ENCODE assay signal across 17 cellular contexts in genomic region chr7:27122075-27122910, GRCh38. TPM values are rescaled to one million over a fixed set of nuclear protein-coding genes. Genes with fewer than 3 reads are reported as not detected.
DNase-seq lines count a peak whose midpoint lies in the region; ATAC-seq and TF ChIP-seq lines count a peak whose summit lies in the region.
"Had no signal": no experiment of that assay in that cellular context is flagged by ENCODE, and none has a peak within 500 bp of the region (broad histone marks: within the 10 kb centered on the region; RNA-seq: fewer than 3 reads in every experiment).

No MANE protein-coding gene starts in this region.

- peak overlapping the region; percentile 67 for H3K27ac Mint-ChIP-seq in Calu3 (ENCODE audit: unreplicated experiment)
- H3K27ac Mint-ChIP-seq in stimulated activated naive B cell treated with anti-CD40 and anti-IgM and Interleukin-4, amounts not matched to agents 10 μg/mL and 1 μg/mL and 100 μg/mL, for 72 hours = no peak overlapping the region
- H3K27ac Mint-ChIP-seq: activated CD4-positive, alpha-beta memory T cell treated with anti-CD3 and anti-CD28 coated beads for 36 hours; activated naive CD8-positive, alpha-beta T cell treated with anti-CD3 and anti-CD28 coated beads, Interleukin-2, amount 10 ng/mL, durations not matched to agents 7 days and 5 days; effector memory CD8-positive, alpha-beta T cell; T-helper 17 cell had no signal

- no peaks in the 10 kb centered on the region for H3K27me3 Mint-ChIP-seq in Calu3 (ENCODE audit: unreplicated experiment)
- peaks cover 28 to 29% of the 10 kb centered on the region in 2 donors for H3K27me3 Mint-ChIP-seq in stimulated activated naive B cell treated with anti-CD40 and anti-IgM and Interleukin-4, amounts not matched to agents 10 μg/mL and 1 μg/mL and 100 μg/mL, for 72 hours

- CTCF ChIA-PET in Calu3 (lab: Charles Lee) = interaction anchor here (0.6 to 1.7 kb wide), 5 partner anchors 46 to 880 kb away, joined by 3 to 14 read pairs (median 3); no protein-coding TSS in a partner anchor

- H2AFZ ChIP-seq in hepatocyte (no peak overlapping the region), parathyroid adenoma (no peak overlapping the region)

- peaks cover 60% of the 10 kb centered on the region for H3K4me1 Mint-ChIP-seq in Calu3 (ENCODE audit: low read depth, unreplicated experiment)
- no peaks in the 10 kb centered on the region for H3K4me1 Mint-ChIP-seq in stimulated activated naive B cell treated with anti-CD40 and anti-IgM and Interleukin-4, amounts not matched to agents 10 μg/mL and 1 μg/mL and 100 μg/mL, for 72 hours
- H3K4me1 Mint-ChIP-seq: activated naive CD8-positive, alpha-beta T cell treated with anti-CD3 and anti-CD28 coated beads, Interleukin-2, amount 10 ng/mL, durations not matched to agents 7 days and 5 days; T-helper 17 cell had no signal

- peaks cover 16% of the 10 kb centered on the region for H3K79me2 ChIP-seq in hepatocyte
- no peaks in the 10 kb centered on the region for H3K79me2 ChIP-seq in parathyroid adenoma

- H3K36me3 ChIP-seq in hepatocyte (replicated peaks; ENCODE audit: insufficient read depth, low read depth) = no peaks in the 10 kb centered on the region
- no peaks in the 10 kb centered on the region for H3K36me3 ChIP-seq in parathyroid adenoma (ENCODE audit: control insufficient read depth, insufficient read depth, low read length)

- BruUV-seq in Calu3 (replicated peaks; lab: Mats Ljungman, UMichigan) = TSS peak; percentile 61

- H3K4me3 ChIP-seq in hepatocyte = peak overlapping the region; percentile 33
- H3K4me3 ChIP-seq in parathyroid adenoma (ENCODE audit: low read depth, low read length) = peak overlapping the region; percentile 1

- no peaks in the 10 kb centered on the region for H3K9me3 Mint-ChIP-seq in Calu3 (ENCODE audit: low read depth, unreplicated experiment)
- H3K9me3 Mint-ChIP-seq in stimulated activated naive B cell treated with anti-CD40 and anti-IgM and Interleukin-4, amounts not matched to agents 10 μg/mL and 1 μg/mL and 100 μg/mL, for 72 hours = no peaks in the 10 kb centered on the region
- H3K9me3 Mint-ChIP-seq: activated CD4-positive, alpha-beta memory T cell treated with anti-CD3 and anti-CD28 coated beads for 36 hours; activated naive CD8-positive, alpha-beta T cell treated with anti-CD3 and anti-CD28 coated beads, Interleukin-2, amount 10 ng/mL, durations not matched to agents 7 days and 5 days; effector memory CD8-positive, alpha-beta T cell had no signal

- peak overlapping the region; percentile 83 for H3K4me3 Mint-ChIP-seq in Calu3 (ENCODE audit: low read depth, unreplicated experiment)
- no peak overlapping the region for H3K4me3 Mint-ChIP-seq in stimulated activated naive B cell treated with anti-CD40 and anti-IgM and Interleukin-4, amounts not matched to agents 10 μg/mL and 1 μg/mL and 100 μg/mL, for 72 hours
- H3K4me3 Mint-ChIP-seq: activated CD4-positive, alpha-beta memory T cell treated with anti-CD3 and anti-CD28 coated beads for 36 hours; activated naive CD8-positive, alpha-beta T cell treated with anti-CD3 and anti-CD28 coated beads, Interleukin-2, amount 10 ng/mL, durations not matched to agents 7 days and 5 days; effector memory CD8-positive, alpha-beta T cell; T-helper 17 cell had no signal

- ATAC-seq in GM18511 (IDR thresholded peaks at IDR 0.05; ENCODE audit: unreplicated experiment) = no peak
- ATAC-seq in stimulated activated naive B cell treated with anti-CD40 and anti-IgM and Interleukin-4, amounts not matched to agents 10 μg/mL and 1 μg/mL and 100 μg/mL, for 72 hours (replicated peaks) = no peak
- no peak for ATAC-seq in GM19023 (IDR thresholded peaks at IDR 0.05; ENCODE audit: unreplicated experiment)
- ATAC-seq: effector memory CD8-positive, alpha-beta T cell; T-helper 17 cell had no signal

- TF ChIP-seq CTCF in Calu3 (IDR thresholded peaks at IDR 0.05; ENCODE audit: unreplicated experiment) (no peak), hepatocyte (IDR thresholded peaks at IDR 0.05; ENCODE audit: poor library complexity) (no peak), parathyroid adenoma (IDR thresholded peaks at IDR 0.05) (no peak)

- intact Hi-C loops in Calu3 (cut with micrococcal nuclease; ENCODE audit: unreplicated experiment) = loop anchor here (5.0 kb wide), 1 partner anchor 75 kb away; no protein-coding TSS in a partner anchor

- peaks cover 11% of the 10 kb centered on the region for H3K4me1 ChIP-seq in hepatocyte (ENCODE audit: insufficient read depth)
- no peaks in the 10 kb centered on the region for H3K4me1 ChIP-seq in parathyroid adenoma

- H3K27me3 ChIP-seq in hepatocyte = peaks cover 67% of the 10 kb centered on the region
- H3K27me3 ChIP-seq in parathyroid adenoma (ENCODE audit: control insufficient read depth, insufficient read depth, low read length) = no peaks in the 10 kb centered on the region

- no peaks in the 10 kb centered on the region for H4K20me1 ChIP-seq in hepatocyte (ENCODE audit: insufficient read depth, poor library complexity, severe bottlenecking)

- peaks cover 43% of the 10 kb centered on the region for H3K36me3 Mint-ChIP-seq in Calu3 (ENCODE audit: insufficient read depth, unreplicated experiment)
- no peaks in the 10 kb centered on the region for H3K36me3 Mint-ChIP-seq in stimulated activated naive B cell treated with anti-CD40 and anti-IgM and Interleukin-4, amounts not matched to agents 10 μg/mL and 1 μg/mL and 100 μg/mL, for 72 hours
- H3K36me3 Mint-ChIP-seq: activated CD4-positive, alpha-beta memory T cell treated with anti-CD3 and anti-CD28 coated beads for 36 hours; activated naive CD8-positive, alpha-beta T cell treated with anti-CD3 and anti-CD28 coated beads, Interleukin-2, amount 10 ng/mL, durations not matched to agents 7 days and 5 days had no signal

- H3K9ac ChIP-seq in parathyroid adenoma = no peak overlapping the region

- WGBS in adipose tissue, 3 donors = 25 to 64% (median 54%) methylated on average over 42 of the region's 42 CpGs
- 23% methylated on average over 42 of the region's 42 CpGs for WGBS in hepatocyte (ENCODE audit: low lambda C conversion rate, missing lambda C conversion rate)

- H3K9me3 ChIP-seq in hepatocyte (ENCODE audit: low read depth) (no peaks in the 10 kb centered on the region), parathyroid adenoma (ENCODE audit: control insufficient read depth, low read length) (no peaks in the 10 kb centered on the region)

- DNase-seq in Calu3 = peak; percentile 71
- DNase-seq in hepatocyte (ENCODE audit: low spot score) = peak; percentile 58
- DNase-seq in hippocampal formation (lab: John Stamatoyannopoulos, UW) = no peak
- DNase-seq in stimulated activated naive B cell treated with anti-CD40 and anti-IgM and Interleukin-4, amounts not matched to agents 10 μg/mL and 1 μg/mL and 100 μg/mL, for 72 hours = no peak
- DNase-seq: activated CD4-positive, alpha-beta memory T cell treated with anti-CD3 and anti-CD28 coated beads for 36 hours; activated naive CD8-positive, alpha-beta T cell treated with anti-CD3 and anti-CD28 coated beads, Interleukin-2, amount 10 ng/mL, durations not matched to agents 7 days and 5 days; AML-193; effector memory CD8-positive, alpha-beta T cell; GDM1; NCI-H1694; T-helper 17 cell; trophoblast cell had no signal

- H3K9me2 ChIP-seq in hepatocyte (replicated peaks; ENCODE audit: insufficient read depth) = no peaks in the 10 kb centered on the region

- peak overlapping the region; percentile 40 for H3K27ac ChIP-seq in adipose tissue (ENCODE audit: low read depth, low read length)
- peak overlapping the region; percentile 89 for H3K27ac ChIP-seq in hepatocyte
- no peak overlapping the region for H3K27ac ChIP-seq in parathyroid adenoma

- H3K4me2 ChIP-seq in hepatocyte = peak overlapping the region; percentile 66
- H3K4me2 ChIP-seq in parathyroid adenoma (ENCODE audit: low read length) = no peak overlapping the region

RNA-seq across cellular contexts. Expression of gene HOXA4, which starts 8.3 kb away (rescaled TPM):
- 1.0 and 1.2 TPM in 2 replicates for total RNA-seq in Calu3 (2022)
- 10 to 100 TPM in 1 of 3 donors, 1 to 10 TPM in 2; 1.2 to 19.8 (median 4.9) TPM for polyA plus RNA-seq in adipose tissue
- 1.3 and 1.4 TPM in 2 replicates for total RNA-seq in hepatocyte
- 0.69 and 0.96 TPM in 2 replicates for polyA plus RNA-seq in hepatocyte
- total RNA-seq: activated CD4-positive, alpha-beta memory T cell treated with anti-CD3 and anti-CD28 coated beads for 36 hours; osteocyte had no signal

RNA-seq across cellular contexts. Expression of gene HOXA2, which starts 19.8 kb away (rescaled TPM):
- total RNA-seq in Calu3 (2022) = 1.9 and 3.2 TPM in 2 replicates
- 1 to 10 TPM in 1 of 3 donors, under 1 TPM in 2; 0.20 to 1.0 (median 0.92) TPM for polyA plus RNA-seq in adipose tissue
- 0.36 TPM in 1 of 2 replicates, not detected in the other for total RNA-seq in hepatocyte
- 0.07 and 0.81 TPM in 2 replicates for polyA plus RNA-seq in hepatocyte
- total RNA-seq: activated CD4-positive, alpha-beta memory T cell treated with anti-CD3 and anti-CD28 coated beads for 36 hours; activated naive CD8-positive, alpha-beta T cell treated with anti-CD3 and anti-CD28 coated beads, Interleukin-2, amount 10 ng/mL, durations not matched to agents 7 days and 5 days; osteocyte; T-helper 17 cell had no signal

RNA-seq across cellular contexts. Expression of gene HOXA5, which starts 21.2 kb away (rescaled TPM):
- 8.3 and 10.6 TPM in 2 replicates for total RNA-seq in Calu3 (2022)
- polyA plus RNA-seq in adipose tissue = 10 to 100 TPM in 2 of 3 donors, 1 to 10 TPM in 1; 3.1 to 29.6 (median 11.8) TPM
- 0.08 and 0.70 TPM in 2 replicates for total RNA-seq in hepatocyte
- 0.41 and 0.92 TPM in 2 replicates for polyA plus RNA-seq in hepatocyte
- total RNA-seq: activated CD4-positive, alpha-beta memory T cell treated with anti-CD3 and anti-CD28 coated beads for 36 hours; activated naive CD8-positive, alpha-beta T cell treated with anti-CD3 and anti-CD28 coated beads, Interleukin-2, amount 10 ng/mL, durations not matched to agents 7 days and 5 days; osteocyte had no signal

RNA-seq across cellular contexts. Expression of gene HOXA6, which starts 25.3 kb away (rescaled TPM):
- total RNA-seq in Calu3 (2022) (11.4 and 12.4 TPM in 2 replicates), hepatocyte (not detected in 2 replicates)
- polyA plus RNA-seq in adipose tissue (1 to 10 TPM in 2 of 3 donors, under 1 TPM in 1; 0.39 to 3.6 (median 1.5) TPM), hepatocyte (0.16 and 0.23 TPM in 2 replicates)
- total RNA-seq: activated CD4-positive, alpha-beta memory T cell treated with anti-CD3 and anti-CD28 coated beads for 36 hours; activated naive CD8-positive, alpha-beta T cell treated with anti-CD3 and anti-CD28 coated beads, Interleukin-2, amount 10 ng/mL, durations not matched to agents 7 days and 5 days; osteocyte; T-helper 17 cell had no signal

RNA-seq across cellular contexts. Expression of gene HOXA1, which starts 26.5 kb away (rescaled TPM):
- 0.24 and 0.44 TPM in 2 replicates for total RNA-seq in Calu3 (2022)
- polyA plus RNA-seq in adipose tissue = under 1 TPM; 0.08 to 0.56 (median 0.51) TPM
- total RNA-seq in hepatocyte = 0.12 and 0.30 TPM in 2 replicates
- 0.25 and 0.77 TPM in 2 replicates for polyA plus RNA-seq in hepatocyte
- total RNA-seq: osteocyte had no signal

Comparison
In these comparisons a context has a peak if more than half of its experiments do, and no peak if none do; other contexts are left out.
1. DNase-seq: peak in Calu3 (single experiment) and hepatocyte (single experiment); none in hippocampal formation (0 of 2) and stimulated activated naive B cell treated with anti-CD40 and anti-IgM and Interleukin-4, amounts not matched to agents 10 μg/mL and 1 μg/mL and 100 μg/mL, for 72 hours (single experiment).